Comparison of ENCODE assay signal across 1 cellular context in genomic region chr1:203340112-203340804, GRCh38.
A peak's percentile ranks its signal among the peaks of the same experiment; 100 is the strongest.
TF ChIP-seq lines count a peak whose summit lies in the region.

No MANE protein-coding gene starts in this region.

TF ChIP-seq in K562, 482 proteins besides CTCF, POLR2A, EP300 and RAD21 (continues in another document):
- no peak for TF ChIP-seq ESRRA (IDR thresholded peaks at IDR 0.05; ENCODE audit: borderline replicate concordance, low read depth)
- no peak for TF ChIP-seq ID3 (CRISPR knock-in tag; IDR thresholded peaks at IDR 0.05)
- TF ChIP-seq ID3 (tag; IDR thresholded peaks at IDR 0.05): no peak
- peak; percentile 68; the same call in 1 of the 2 replicates for TF ChIP-seq RB1 (IDR thresholded peaks at IDR 0.05; ENCODE audit: low read depth)
- TF ChIP-seq BHLHE40 (IDR thresholded peaks at IDR 0.05; ENCODE audit: low read length): no peak
- TF ChIP-seq ARID2 (IDR thresholded peaks at IDR 0.05): 0 out of 2 replicates have a peak, but pooled peaks have one; percentile 71
- TF ChIP-seq ZNF445 (CRISPR knock-in tag; IDR thresholded peaks at IDR 0.05; ENCODE audit: low read depth): no peak
- TF ChIP-seq BRF1 (IDR thresholded peaks at IDR 0.05; ENCODE audit: borderline replicate concordance, extremely low read depth, insufficient read length): no peak
- 0 out of 2 replicates have a peak, but pooled peaks have one; percentile 18 for TF ChIP-seq ATF4 (CRISPR knock-in tag; IDR thresholded peaks at IDR 0.05)
- TF ChIP-seq HOXB6 (CRISPR knock-in tag; IDR thresholded peaks at IDR 0.05; ENCODE audit: borderline replicate concordance): no peak
- peak; percentile 90 for TF ChIP-seq SMC3 (conservative IDR thresholded peaks at IDR 0.05; ENCODE audit: insufficient read depth, low read depth, low read length)
- 0 out of 2 replicates have a peak, but pooled peaks have one; percentile 14 for TF ChIP-seq TEAD2 (tag; IDR thresholded peaks at IDR 0.05)
- no peak for TF ChIP-seq RNF2 (IDR thresholded peaks at IDR 0.05)
- TF ChIP-seq HNRNPLL (IDR thresholded peaks at IDR 0.05; ENCODE audit: low read depth, low read length, poor library complexity, severe bottlenecking): no peak
- TF ChIP-seq ZBTB26 (CRISPR knock-in tag; IDR thresholded peaks at IDR 0.05): no peak
- no peak for TF ChIP-seq E2F1 (CRISPR knock-in tag; IDR thresholded peaks at IDR 0.05)
- TF ChIP-seq ZBTB9 (CRISPR knock-in tag; IDR thresholded peaks at IDR 0.05): no peak
- TF ChIP-seq CGGBP1 (CRISPR knock-in tag; IDR thresholded peaks at IDR 0.05): no peak
- 0 out of 2 replicates have a peak, but pooled peaks have one; percentile 48 for TF ChIP-seq ZNF384 (IDR thresholded peaks at IDR 0.05; ENCODE audit: low read depth, low read length)
- no peak for TF ChIP-seq ZBTB11 (CRISPR knock-in tag; IDR thresholded peaks at IDR 0.05)
- TF ChIP-seq HNRNPUL1 (IDR thresholded peaks at IDR 0.05; ENCODE audit: low read length): no peak
- TF ChIP-seq CHAMP1 (IDR thresholded peaks at IDR 0.05): no peak
- peak; percentile 98; the same call in 1 of the 2 replicates for TF ChIP-seq EZH2 (IDR thresholded peaks at IDR 0.05; ENCODE audit: borderline replicate concordance, low read depth, low read length)
- TF ChIP-seq CC2D1A (IDR thresholded peaks at IDR 0.05): peak; percentile 65; the same call in 1 of the 2 replicates
- TF ChIP-seq E2F5 (CRISPR knock-in tag; IDR thresholded peaks at IDR 0.05): no peak
- TF ChIP-seq E2F8 (IDR thresholded peaks at IDR 0.05; ENCODE audit: low read depth, partially characterized antibody): no peak
- no peak for TF ChIP-seq CBX5 (IDR thresholded peaks at IDR 0.05; ENCODE audit: borderline replicate concordance, low read depth)
- TF ChIP-seq HCFC1 (IDR thresholded peaks at IDR 0.05; ENCODE audit: low read depth, low read length): peak; percentile 9; the same call in 1 of the 2 replicates
- TF ChIP-seq MIER1 (IDR thresholded peaks at IDR 0.05; ENCODE audit: low read depth): no peak
- TF ChIP-seq NFIC (IDR thresholded peaks at IDR 0.05): 0 out of 2 replicates have a peak, but pooled peaks have one; percentile 6
- TF ChIP-seq ZNF449 (CRISPR knock-in tag; IDR thresholded peaks at IDR 0.05): no peak
- no peak for TF ChIP-seq ZNF717 (CRISPR knock-in tag; IDR thresholded peaks at IDR 0.05)
- no peak for TF ChIP-seq KAT7 (CRISPR knock-in tag; IDR thresholded peaks at IDR 0.05; ENCODE audit: borderline replicate concordance)
- TF ChIP-seq RERE (CRISPR knock-in tag; IDR thresholded peaks at IDR 0.05; ENCODE audit: borderline replicate concordance): no peak
- TF ChIP-seq CHD2 (IDR thresholded peaks at IDR 0.05; ENCODE audit: low read depth, low read length): no peak
